ENCODE assay signal across 12 cellular contexts in the genomic region with DNA sequence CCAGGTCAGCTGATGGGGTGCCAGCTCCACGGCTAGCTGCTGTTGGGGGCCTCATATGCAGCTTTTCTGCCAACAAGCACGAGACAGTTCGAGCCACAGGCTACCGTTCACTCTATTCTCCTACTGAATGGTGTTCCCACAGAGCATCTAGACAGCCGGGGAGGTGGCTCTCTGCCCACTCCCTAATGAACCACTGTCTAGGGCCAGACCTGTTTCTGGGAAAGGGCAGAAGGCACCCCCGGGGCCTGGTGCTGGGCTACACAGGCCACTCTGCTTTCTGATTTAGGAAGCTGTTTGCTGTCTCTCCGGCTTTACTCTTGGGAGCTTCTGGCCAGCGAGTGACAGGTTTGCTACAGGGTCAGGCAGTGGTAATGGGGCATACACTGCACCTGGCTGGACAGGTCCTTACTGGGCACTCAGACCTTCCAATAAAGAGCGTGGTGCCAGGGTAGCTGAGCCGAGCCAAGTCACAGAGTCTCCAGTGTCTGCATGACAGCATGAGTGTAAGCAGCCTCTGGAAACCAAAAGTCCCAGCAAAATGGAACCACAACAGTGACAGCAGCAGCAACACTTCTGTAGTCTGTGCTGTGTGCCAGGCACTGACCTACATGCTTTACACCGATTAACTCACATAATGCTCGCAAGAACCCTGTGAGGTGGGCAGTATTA. TPM values are rescaled to one million over a fixed set of nuclear protein-coding genes. Genes with fewer than 3 reads are reported as not detected.
DNase-seq lines count a peak whose midpoint lies in the region; TF ChIP-seq lines count a peak whose summit lies in the region.
"Had no signal": no experiment of that assay in that cellular context is flagged by ENCODE, and none has a peak within 500 bp of the region (broad histone marks: within the 10 kb centered on the region; RNA-seq: fewer than 3 reads in every experiment).

No MANE protein-coding gene starts in this region.

- peak in 1 of 2 experiments; percentile 74; a peak in 2 of 4 replicates for TF ChIP-seq EP300 in SK-N-SH (IDR thresholded peaks at IDR 0.05; ENCODE audit: borderline replicate concordance in 1 of 2, low read depth in 1 of 2, low read length in 1 of 2)

- intact Hi-C loops in esophagus squamous epithelium (cut with DNase I), result no loop called here

- H3K27ac ChIP-seq in SK-N-SH (ENCODE audit: low read depth in 2 of 2, low read length in 1 of 2), result peak overlapping the region in 1 of 2 experiments; percentile 99; a peak in 2 of 4 replicates
- peak overlapping the region in 1 of 4 donors; percentile 9 for H3K27ac ChIP-seq in esophagus squamous epithelium

- H3K27me3 ChIP-seq in SK-N-SH (ENCODE audit: insufficient read depth) (no peaks in the 10 kb centered on the region), esophagus squamous epithelium (no peaks in the 10 kb centered on the region)

- no peaks in the 10 kb centered on the region for H3K9me2 ChIP-seq in SK-N-SH

- H3K79me2 ChIP-seq in SK-N-SH (ENCODE audit: insufficient read depth), result no peaks in the 10 kb centered on the region; the same call in 1 of the 2 replicates

- H2AFZ ChIP-seq in SK-N-SH (ENCODE audit: low read depth), result no peak overlapping the region

- no peaks in the 10 kb centered on the region for H3K36me3 Mint-ChIP-seq in glutamatergic neuron (ENCODE audit: unreplicated experiment)

- no peak for TF ChIP-seq CTCF in SK-N-SH (IDR thresholded peaks at IDR 0.05)
- TF ChIP-seq CTCF in glutamatergic neuron (IDR thresholded peaks at IDR 0.05; ENCODE audit: partially characterized antibody, unreplicated experiment), result no peak
- TF ChIP-seq CTCF in esophagus squamous epithelium (IDR thresholded peaks at IDR 0.05), result no peak

- H3K9me3 Mint-ChIP-seq in glutamatergic neuron (ENCODE audit: unreplicated experiment), result peaks cover 9% of the 10 kb centered on the region

- peak overlapping the region; percentile 72 for H3K4me3 Mint-ChIP-seq in glutamatergic neuron (ENCODE audit: unreplicated experiment)

- POLR2A ChIA-PET in SK-N-SH (lab: Yijun Ruan, JAX), result interaction anchor here (0.9 to 2.1 kb wide), 6 partner anchors 17 to 74 kb away, joined by 3 to 16 read pairs (median 6); a partner anchor contains a TSS

- H3K27ac Mint-ChIP-seq in glutamatergic neuron (ENCODE audit: unreplicated experiment), result peak overlapping the region; percentile 33

- peak; percentile 28 for TF ChIP-seq RAD21 in SK-N-SH (IDR thresholded peaks at IDR 0.05; ENCODE audit: low read length)

- CTCF ChIA-PET in SK-N-SH (lab: Yijun Ruan, JAX), result interaction anchor here (0.7 to 9.1 kb wide), 14 partner anchors 11 to 199 kb away, joined by 3 to 88 read pairs (median 4); no protein-coding TSS in a partner anchor

- H3K4me1 Mint-ChIP-seq in glutamatergic neuron (ENCODE audit: low read depth, unreplicated experiment), result peaks cover 59% of the 10 kb centered on the region

- H3F3A ChIP-seq in SK-N-SH (replicated peaks; ENCODE audit: insufficient read depth), result no peaks in the 10 kb centered on the region

- no peak overlapping the region for H3K9ac ChIP-seq in SK-N-SH

- H3K9me3 ChIP-seq in SK-N-SH (no peaks in the 10 kb centered on the region), esophagus squamous epithelium (no peaks in the 10 kb centered on the region)

- WGBS in SK-N-SH (ENCODE audit: low lambda C conversion rate), result 48% methylated on average over 10 of the region's 12 CpGs
- 58 to 70% methylated on average over 6 to 11 of the region's 12 CpGs for WGBS in esophagus squamous epithelium, 2 donors

- TF ChIP-seq POLR2A in esophagus squamous epithelium (IDR thresholded peaks at IDR 0.05), result no peak

- no peak overlapping the region for H3K4me3 ChIP-seq in SK-N-SH (ENCODE audit: low read depth in 2 of 2, low read length in 1 of 2)
- no peak overlapping the region for H3K4me3 ChIP-seq in esophagus squamous epithelium

- H3K27me3 Mint-ChIP-seq in glutamatergic neuron (ENCODE audit: unreplicated experiment), result peaks cover 7% of the 10 kb centered on the region

- H3K4me1 ChIP-seq in SK-N-SH (ENCODE audit: control insufficient read depth in 1 of 2, insufficient read depth in 2 of 2, low read depth in 1 of 2, low read length in 1 of 2) (peaks cover 0 to 76% of the 10 kb centered on the region in 2 experiments; a peak in 2 of 4 replicates), esophagus squamous epithelium (peaks cover 5 to 33% (median 9%) of the 10 kb centered on the region in 3 donors)

- peak; percentile 21 for DNase-seq in activated T-cell treated with anti-CD3 and anti-CD28 coated beads, Interleukin-2, amount 50 U/mL, for 1 hour
- DNase-seq in activated T-cell treated with anti-CD3 and anti-CD28 coated beads for 4 hours (no peak), SK-N-SH (peak; percentile 88), glutamatergic neuron (no peak), retina (peak; percentile 45), OCI-M2 (lab: John Stamatoyannopoulos, UW; ENCODE audit: unreplicated experiment) (no peak), esophagus squamous epithelium (lab: John Stamatoyannopoulos, UW) (no peak)
- DNase-seq in stimulated activated naive CD4-positive, alpha-beta T cell treated with Interleukin-2 at 50 U/mL for 16 hours (lab: John Stamatoyannopoulos, UW), result no peak
- DNase-seq: activated naive CD4-positive, alpha-beta T cell treated with anti-CD3 and anti-CD28 coated beads, Interleukin-2, amount 50 U/mL, for 16 hours; NCI-H1436 treated with DMSO at 0.1 percent for 48 hours; NCI-H774; stimulated activated naive CD4-positive, alpha-beta T cell had no signal

- no peak overlapping the region for H3K4me2 ChIP-seq in SK-N-SH

- no peaks in the 10 kb centered on the region for H4K20me1 ChIP-seq in SK-N-SH (ENCODE audit: insufficient read depth)

- no peaks in the 10 kb centered on the region for H3K36me3 ChIP-seq in SK-N-SH (replicated peaks in 1 of 2; ENCODE audit: control insufficient read depth in 1 of 2, insufficient read depth in 2 of 2, low read length in 1 of 2)
- H3K36me3 ChIP-seq in esophagus squamous epithelium, result peaks cover 0 to 5% (median 0%) of the 10 kb centered on the region in 3 donors

TF ChIP-seq in SK-N-SH, 30 proteins besides CTCF, POLR2A, EP300 and RAD21 (continues in another document):
- TF ChIP-seq JUND (IDR thresholded peaks at IDR 0.05) (no peak), GATA2 (CRISPR knock-in tag; IDR thresholded peaks at IDR 0.05) (0 out of 2 replicates have a peak, but pooled peaks have one; percentile 8), YY1 (IDR thresholded peaks at IDR 0.05; ENCODE audit: low read depth) (no peak), MXI1 (IDR thresholded peaks at IDR 0.05; ENCODE audit: low read depth, low read length) (peak; percentile 70; the same call in 1 of the 2 replicates), RCOR1 (IDR thresholded peaks at IDR 0.05; ENCODE audit: low read length) (peak; percentile 47; the same call in 1 of the 2 replicates), NRF1 (IDR thresholded peaks at IDR 0.05; ENCODE audit: low read depth, low read length) (no peak), MEF2A (IDR thresholded peaks at IDR 0.05; ENCODE audit: borderline replicate concordance, low read depth) (no peak), SMC3 (IDR thresholded peaks at IDR 0.05; ENCODE audit: low read depth, low read length) (no peak), FOXJ3 (CRISPR knock-in tag; IDR thresholded peaks at IDR 0.05) (no peak), FOSL2 (IDR thresholded peaks at IDR 0.05; ENCODE audit: borderline replicate concordance, low read depth) (no peak)
- TF ChIP-seq, protein P1, sequence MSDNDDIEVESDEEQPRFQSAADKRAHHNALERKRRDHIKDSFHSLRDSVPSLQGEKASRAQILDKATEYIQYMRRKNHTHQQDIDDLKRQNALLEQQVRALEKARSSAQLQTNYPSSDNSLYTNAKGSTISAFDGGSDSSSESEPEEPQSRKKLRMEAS (IDR thresholded peaks at IDR 0.05; ENCODE audit: low read depth), result no peak
- TF ChIP-seq, protein P2, sequence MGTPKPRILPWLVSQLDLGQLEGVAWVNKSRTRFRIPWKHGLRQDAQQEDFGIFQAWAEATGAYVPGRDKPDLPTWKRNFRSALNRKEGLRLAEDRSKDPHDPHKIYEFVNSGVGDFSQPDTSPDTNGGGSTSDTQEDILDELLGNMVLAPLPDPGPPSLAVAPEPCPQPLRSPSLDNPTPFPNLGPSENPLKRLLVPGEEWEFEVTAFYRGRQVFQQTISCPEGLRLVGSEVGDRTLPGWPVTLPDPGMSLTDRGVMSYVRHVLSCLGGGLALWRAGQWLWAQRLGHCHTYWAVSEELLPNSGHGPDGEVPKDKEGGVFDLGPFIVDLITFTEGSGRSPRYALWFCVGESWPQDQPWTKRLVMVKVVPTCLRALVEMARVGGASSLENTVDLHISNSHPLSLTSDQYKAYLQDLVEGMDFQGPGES (IDR thresholded peaks at IDR 0.05; ENCODE audit: low read depth, low read length), result no peak

RNA-seq across cellular contexts. Expression of a gene that starts 8.4 kb away (rescaled TPM):
- 49.1 and 63.2 TPM in 2 replicates for polyA plus RNA-seq in SK-N-SH (2012; rRNA removed)
- polyA plus RNA-seq in SK-N-SH (2012; cell fraction: cytosol; rRNA removed), result 50.1 and 62.9 TPM in 2 replicates
- polyA plus RNA-seq in SK-N-SH (2012; cell fraction: nucleus; rRNA removed), result 17.7 and 37.0 TPM in 2 replicates
- total RNA-seq in glutamatergic neuron (ENCODE audit: unreplicated experiment) (58.4 TPM), esophagus squamous epithelium (10 to 100 TPM; 16.4 to 77.8 (median 41.6) TPM)

RNA-seq across cellular contexts. Expression of a gene that starts 58.3 kb away (rescaled TPM):
- 19.8 and 25.0 TPM in 2 replicates for polyA plus RNA-seq in SK-N-SH (2012; rRNA removed)
- polyA plus RNA-seq in SK-N-SH (2012; cell fraction: cytosol; rRNA removed), result 14.4 and 17.2 TPM in 2 replicates
- polyA plus RNA-seq in SK-N-SH (2012; cell fraction: nucleus; rRNA removed), result 52.7 and 76.0 TPM in 2 replicates
- 61.6 TPM for total RNA-seq in glutamatergic neuron (ENCODE audit: unreplicated experiment)
- 10 to 100 TPM; 15.2 to 30.5 (median 20.5) TPM for total RNA-seq in esophagus squamous epithelium

Comparison
In these comparisons a context has a peak if more than half of its experiments do, and no peak if none do; other contexts are left out.
1. DNase-seq: peak in activated T-cell treated with anti-CD3 and anti-CD28 coated beads, Interleukin-2, amount 50 U/mL, for 1 hour (single experiment), SK-N-SH (single experiment) and retina (single experiment); none in activated T-cell treated with anti-CD3 and anti-CD28 coated beads for 4 hours (single experiment), glutamatergic neuron (single experiment), stimulated activated naive CD4-positive, alpha-beta T cell treated with Interleukin-2 at 50 U/mL for 16 hours (single experiment), OCI-M2 (single experiment) and esophagus squamous epithelium (single experiment).